12 cellular contexts compared by ENCODE assay signal in the genomic region with DNA sequence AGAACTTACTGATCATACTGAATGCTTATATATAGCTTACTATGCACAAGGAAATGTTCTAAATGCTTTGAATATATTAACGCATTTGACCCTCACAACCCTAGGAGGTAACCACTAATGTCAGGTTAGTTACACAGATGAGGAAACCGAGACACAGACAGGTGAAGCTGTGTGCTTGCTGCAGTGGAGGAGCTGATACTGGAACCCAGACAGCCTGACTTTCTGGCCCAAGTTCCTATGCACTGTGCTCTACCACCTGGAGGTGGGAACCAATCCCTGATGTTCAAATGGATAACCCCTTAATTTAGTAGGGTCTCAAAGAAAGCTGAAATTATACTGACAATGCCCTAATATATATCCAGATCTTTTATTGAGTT.
DNase-seq lines count a peak whose midpoint lies in the region; ATAC-seq and TF ChIP-seq lines count a peak whose summit lies in the region.
"Had no signal": no experiment of that assay in that cellular context is flagged by ENCODE, and none has a peak within 500 bp of the region (broad histone marks: within the 10 kb centered on the region; RNA-seq: fewer than 3 reads in every experiment).

No MANE protein-coding gene starts in this region.

- H3K36me3 ChIP-seq in right atrium auricular region (peaks cover 31% of the 10 kb centered on the region), aorta (ENCODE audit: control insufficient read depth in 1 of 2, insufficient read depth in 2 of 2, low read length in 1 of 2) (peaks cover 0 to 3% of the 10 kb centered on the region in 2 donors)

- H3K4me1 ChIP-seq in right atrium auricular region (peaks cover 0 to 79% of the 10 kb centered on the region in 2 donors), aorta (ENCODE audit: control insufficient read depth in 1 of 2, insufficient read depth in 2 of 2, low read length in 2 of 2) (peaks cover 2 to 8% of the 10 kb centered on the region in 2 donors)

- H3K27me3 ChIP-seq in right atrium auricular region (no peaks in the 10 kb centered on the region), aorta (ENCODE audit: control insufficient read depth in 1 of 2, insufficient read depth in 2 of 2, low read length in 1 of 2) (no peaks in the 10 kb centered on the region)

- no peaks in the 10 kb centered on the region for H3K9me3 ChIP-seq in right atrium auricular region
- no peaks in the 10 kb centered on the region for H3K9me3 ChIP-seq in aorta (ENCODE audit: control insufficient read depth, low read length)

- DNase-seq in right atrium auricular region (ENCODE audit: low spot score): no peak
- no peak for DNase-seq in cardiac septum (ENCODE audit: low spot score)
- no peak for DNase-seq in aorta
- no peak for DNase-seq in HPDE6-E6E7 (ENCODE audit: extremely low spot score)
- DNase-seq in mesenteric fat pad (ENCODE audit: low spot score): no peak
- DNase-seq in caudate nucleus (lab: John Stamatoyannopoulos, UW): no peak
- DNase-seq: activated T-cell treated with anti-CD3 and anti-CD28 coated beads, Interleukin-2, amount 50 U/mL, for 1 hour; amniotic stem cell; naive thymus-derived CD4-positive, alpha-beta T cell had no signal

- H3K27ac ChIP-seq in right atrium auricular region (peak overlapping the region; percentile 31 to 96), aorta (ENCODE audit: low read depth in 1 of 2, low read length in 2 of 2) (peak overlapping the region; percentile 58 to 59), caudate nucleus (ENCODE audit: low read depth, low read length) (no peak overlapping the region)
- H3K27ac ChIP-seq: VCaP had no signal

- ATAC-seq in HG02763 (IDR thresholded peaks at IDR 0.05; ENCODE audit: unreplicated experiment) (peak; percentile 5), HG03571 (IDR thresholded peaks at IDR 0.05; ENCODE audit: unreplicated experiment) (peak; percentile 15), aorta (ENCODE audit: low FRiP score) (no peak)

- WGBS in aorta, 2 donors: 78 to 82% methylated on average over 2 of the region's 2 CpGs

- H3K4me3 ChIP-seq in right atrium auricular region (no peak overlapping the region), aorta (ENCODE audit: low read length in 2 of 2) (no peak overlapping the region)

- intact Hi-C loops in cardiac septum (cut with DNase I): no loop called here
- intact Hi-C loops in aorta (cut with DNase I): loop anchor here in 1 of 2 donors (5.0 kb wide), 1 partner anchor 121 kb away; the partner anchor contains the start of gene SORBS1

- TF ChIP-seq CTCF in right atrium auricular region (IDR thresholded peaks at IDR 0.05): no peak
